In genomic region chr15:72782993-72783562, GRCh38 we compare ENCODE assay signal across 8 cellular contexts. TPM values are rescaled to one million over a fixed set of nuclear protein-coding genes. Genes with fewer than 3 reads are reported as not detected.
A peak's percentile ranks its signal among the peaks of the same experiment; 100 is the strongest.
DNase-seq lines count a peak whose midpoint lies in the region; ATAC-seq and TF ChIP-seq lines count a peak whose summit lies in the region.

No MANE protein-coding gene starts in this region.

- H3K4me3 ChIP-seq in Caco-2 (ENCODE audit: low read depth, low read length), result peak overlapping the region; percentile 93
- peak overlapping the region; percentile 99 for H3K4me3 ChIP-seq in SU-DHL-6 (ENCODE audit: insufficient read depth, low read length, poor library complexity, severe bottlenecking)
- peak overlapping the region; percentile 84 for H3K4me3 ChIP-seq in suprapubic skin

- H3K4me1 ChIP-seq in Caco-2, result 0 out of 2 replicates have a peak, but pooled peaks cover 6% of the 10 kb centered on the region
- peaks cover 34% of the 10 kb centered on the region for H3K4me1 ChIP-seq in suprapubic skin

- ATAC-seq in GM19463 (IDR thresholded peaks at IDR 0.05; ENCODE audit: unreplicated experiment) (peak; percentile 26), HG03460 (IDR thresholded peaks at IDR 0.05; ENCODE audit: unreplicated experiment) (peak; percentile 35)
- peak; percentile 23 for ATAC-seq in effector memory CD8-positive, alpha-beta T cell (replicated peaks)

- H3K27ac Mint-ChIP-seq in Caco-2 (ENCODE audit: unreplicated experiment), result peak overlapping the region; percentile 94
- peak overlapping the region; percentile 92 to 93 for H3K27ac Mint-ChIP-seq in effector memory CD8-positive, alpha-beta T cell

- no peaks in the 10 kb centered on the region for H3K27me3 Mint-ChIP-seq in Caco-2 (ENCODE audit: insufficient read depth, unreplicated experiment)
- H3K27me3 Mint-ChIP-seq in effector memory CD8-positive, alpha-beta T cell, result no peaks in the 10 kb centered on the region

- no peaks in the 10 kb centered on the region for H3F3A ChIP-seq in SU-DHL-6 (ENCODE audit: insufficient read depth)

- no peaks in the 10 kb centered on the region for H3K9me3 ChIP-seq in Caco-2
- H3K9me3 ChIP-seq in SU-DHL-6 (ENCODE audit: insufficient read depth, low read length), result no peaks in the 10 kb centered on the region
- H3K9me3 ChIP-seq in suprapubic skin, result no peaks in the 10 kb centered on the region

- CTCF ChIA-PET in Caco-2 (lab: Charles Lee), result interaction anchor here (0.6 to 0.7 kb wide), 2 partner anchors 50 to 422 kb away, joined by 4 read pairs; no protein-coding TSS in a partner anchor

- H4K20me1 ChIP-seq in SU-DHL-6 (ENCODE audit: low read depth, low read length), result no peaks in the 10 kb centered on the region; the same call in 1 of the 2 replicates

- intact Hi-C loops in Caco-2 (cut with micrococcal nuclease; ENCODE audit: unreplicated experiment), result loop anchor here (5.0 to 10.0 kb wide), 3 partner anchors 61 to 462 kb away; no protein-coding TSS in a partner anchor

- under 1% methylated on average over 28 of the region's 46 CpGs for WGBS in suprapubic skin

- peak overlapping the region; percentile 51 for H3K27ac ChIP-seq in SU-DHL-6 (ENCODE audit: low read depth, low read length)
- H3K27ac ChIP-seq in suprapubic skin, result peak overlapping the region; percentile 88

- H3K9me2 ChIP-seq in SU-DHL-6 (replicated peaks; ENCODE audit: insufficient read depth, low read length), result no peaks in the 10 kb centered on the region

- H3K4me1 Mint-ChIP-seq in Caco-2 (ENCODE audit: low read depth, unreplicated experiment), result peaks cover 6% of the 10 kb centered on the region
- H3K4me1 Mint-ChIP-seq in effector memory CD8-positive, alpha-beta T cell (ENCODE audit: low read depth in 2 of 2), result peaks cover 50 to 54% of the 10 kb centered on the region in 2 donors

- H3K9me3 Mint-ChIP-seq in Caco-2 (ENCODE audit: unreplicated experiment), result no peaks in the 10 kb centered on the region
- no peaks in the 10 kb centered on the region for H3K9me3 Mint-ChIP-seq in effector memory CD8-positive, alpha-beta T cell

- POLR2A ChIA-PET in Caco-2 (lab: Charles Lee), result no interaction called here

- H3K79me2 ChIP-seq in SU-DHL-6 (ENCODE audit: insufficient read depth, low read length), result peaks cover 54% of the 10 kb centered on the region

- H3K27me3 ChIP-seq in Caco-2 (replicated peaks; ENCODE audit: control insufficient read depth, insufficient read depth, low read length), result no peaks in the 10 kb centered on the region
- no peaks in the 10 kb centered on the region for H3K27me3 ChIP-seq in SU-DHL-6 (ENCODE audit: low read length)
- no peaks in the 10 kb centered on the region for H3K27me3 ChIP-seq in suprapubic skin

- no peak for TF ChIP-seq POLR2A in suprapubic skin (IDR thresholded peaks at IDR 0.05)

- peak overlapping the region; percentile 99 for H3K9ac ChIP-seq in SU-DHL-6 (ENCODE audit: low read length)

- DNase-seq in Caco-2 (peak in 1 of 2 experiments; percentile 43), midbrain (lab: John Stamatoyannopoulos, UW) (peak; percentile 47), suprapubic skin (ENCODE audit: low spot score in 2 of 2) (peak in 1 of 2 donors; percentile 85), GM19238 (ENCODE audit: insufficient read length, low spot score) (no peak)
- peak; percentile 20 to 44 (median 25) for DNase-seq in effector memory CD8-positive, alpha-beta T cell

- no TSS peak for BruUV-seq in Caco-2 (replicated peaks; lab: Mats Ljungman, UMichigan)

- TF ChIP-seq CTCF in Caco-2 (IDR thresholded peaks at IDR 0.05; ENCODE audit: insufficient read depth in 1 of 2, low read depth in 1 of 2, low read length in 1 of 2, severe bottlenecking in 1 of 2, unreplicated experiment in 1 of 2), result no peak
- TF ChIP-seq CTCF in SU-DHL-6 (IDR thresholded peaks at IDR 0.05; ENCODE audit: insufficient read depth, low read length, poor library complexity, severe bottlenecking), result no peak
- TF ChIP-seq CTCF in suprapubic skin (IDR thresholded peaks at IDR 0.05), result no peak

- peak overlapping the region; percentile 95 for H3K4me3 Mint-ChIP-seq in Caco-2 (ENCODE audit: unreplicated experiment)
- H3K4me3 Mint-ChIP-seq in effector memory CD8-positive, alpha-beta T cell, result peak overlapping the region; percentile 83 to 89

- H3K4me2 ChIP-seq in SU-DHL-6 (ENCODE audit: low read depth, low read length, poor library complexity, severe bottlenecking), result peak overlapping the region; percentile 79

- no peaks in the 10 kb centered on the region for H3K36me3 ChIP-seq in Caco-2 (ENCODE audit: control insufficient read depth, insufficient read depth, low read length)
- no peaks in the 10 kb centered on the region; the same call in 1 of the 2 replicates for H3K36me3 ChIP-seq in SU-DHL-6 (ENCODE audit: low read length)
- H3K36me3 ChIP-seq in suprapubic skin, result peaks cover 3% of the 10 kb centered on the region

- TF ChIP-seq EP300 in suprapubic skin (IDR thresholded peaks at IDR 0.05), result no peak

- H3K36me3 Mint-ChIP-seq in Caco-2 (ENCODE audit: insufficient read depth, unreplicated experiment), result peaks cover 20% of the 10 kb centered on the region
- peaks cover 35% of the 10 kb centered on the region for H3K36me3 Mint-ChIP-seq in effector memory CD8-positive, alpha-beta T cell (ENCODE audit: insufficient read depth)

- H2AFZ ChIP-seq in SU-DHL-6 (ENCODE audit: low read depth, low read length, severe bottlenecking), result peak overlapping the region; percentile 79

RNA-seq across cellular contexts. Expression of gene ADPGK, which starts 0.5 kb away (rescaled TPM):
- 52.6 and 55.6 TPM in 2 replicates for total RNA-seq in Caco-2 (2022)
- 10 to 100 TPM; 39.8 to 81.3 (median 52.7) TPM for total RNA-seq in suprapubic skin
